Comparison of ENCODE assay signal across 1 cellular context in the genomic region with DNA sequence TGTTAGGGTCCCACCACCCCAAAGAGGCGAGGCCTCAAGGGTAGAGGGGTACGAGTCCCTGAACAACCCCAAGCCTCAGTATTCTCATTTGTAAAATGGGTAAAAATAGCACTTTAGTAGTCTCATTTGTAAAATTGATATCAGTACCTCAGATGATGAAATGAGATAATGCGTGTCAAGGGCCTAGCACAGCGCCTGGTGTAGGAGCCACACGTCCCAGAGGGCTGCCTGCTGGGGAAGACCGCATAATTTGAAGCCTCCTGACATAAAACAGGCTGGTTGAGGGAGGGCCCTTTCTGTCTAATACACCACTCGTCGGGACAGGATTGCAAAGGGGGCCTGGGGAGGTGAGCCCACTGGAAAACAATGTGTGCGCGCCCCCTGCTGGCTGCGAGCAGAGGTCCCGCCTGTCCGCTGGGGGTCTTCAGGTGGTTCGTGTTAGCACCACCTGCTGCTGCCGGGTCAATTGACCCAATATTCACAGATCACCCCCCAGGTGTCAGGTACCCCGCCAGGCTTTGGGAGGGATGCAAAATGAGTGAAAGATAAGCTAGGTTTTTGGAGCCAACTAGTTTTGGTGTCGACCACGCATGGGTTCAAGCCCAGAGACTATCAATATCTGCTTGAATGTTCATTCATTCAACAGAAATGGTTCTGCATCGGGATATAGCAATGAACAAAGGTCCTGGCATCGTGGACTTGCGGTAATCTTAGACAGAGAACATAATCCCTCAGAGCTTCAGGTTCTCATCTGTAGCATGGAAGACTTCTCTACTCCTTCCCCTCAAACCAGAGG.
TF ChIP-seq lines count a peak whose summit lies in the region.

No MANE protein-coding gene starts in this region.

TF ChIP-seq in HepG2, 621 proteins besides CTCF, POLR2A, EP300 and RAD21 (continued from another document and continues in another):
- TF ChIP-seq, protein P1, sequence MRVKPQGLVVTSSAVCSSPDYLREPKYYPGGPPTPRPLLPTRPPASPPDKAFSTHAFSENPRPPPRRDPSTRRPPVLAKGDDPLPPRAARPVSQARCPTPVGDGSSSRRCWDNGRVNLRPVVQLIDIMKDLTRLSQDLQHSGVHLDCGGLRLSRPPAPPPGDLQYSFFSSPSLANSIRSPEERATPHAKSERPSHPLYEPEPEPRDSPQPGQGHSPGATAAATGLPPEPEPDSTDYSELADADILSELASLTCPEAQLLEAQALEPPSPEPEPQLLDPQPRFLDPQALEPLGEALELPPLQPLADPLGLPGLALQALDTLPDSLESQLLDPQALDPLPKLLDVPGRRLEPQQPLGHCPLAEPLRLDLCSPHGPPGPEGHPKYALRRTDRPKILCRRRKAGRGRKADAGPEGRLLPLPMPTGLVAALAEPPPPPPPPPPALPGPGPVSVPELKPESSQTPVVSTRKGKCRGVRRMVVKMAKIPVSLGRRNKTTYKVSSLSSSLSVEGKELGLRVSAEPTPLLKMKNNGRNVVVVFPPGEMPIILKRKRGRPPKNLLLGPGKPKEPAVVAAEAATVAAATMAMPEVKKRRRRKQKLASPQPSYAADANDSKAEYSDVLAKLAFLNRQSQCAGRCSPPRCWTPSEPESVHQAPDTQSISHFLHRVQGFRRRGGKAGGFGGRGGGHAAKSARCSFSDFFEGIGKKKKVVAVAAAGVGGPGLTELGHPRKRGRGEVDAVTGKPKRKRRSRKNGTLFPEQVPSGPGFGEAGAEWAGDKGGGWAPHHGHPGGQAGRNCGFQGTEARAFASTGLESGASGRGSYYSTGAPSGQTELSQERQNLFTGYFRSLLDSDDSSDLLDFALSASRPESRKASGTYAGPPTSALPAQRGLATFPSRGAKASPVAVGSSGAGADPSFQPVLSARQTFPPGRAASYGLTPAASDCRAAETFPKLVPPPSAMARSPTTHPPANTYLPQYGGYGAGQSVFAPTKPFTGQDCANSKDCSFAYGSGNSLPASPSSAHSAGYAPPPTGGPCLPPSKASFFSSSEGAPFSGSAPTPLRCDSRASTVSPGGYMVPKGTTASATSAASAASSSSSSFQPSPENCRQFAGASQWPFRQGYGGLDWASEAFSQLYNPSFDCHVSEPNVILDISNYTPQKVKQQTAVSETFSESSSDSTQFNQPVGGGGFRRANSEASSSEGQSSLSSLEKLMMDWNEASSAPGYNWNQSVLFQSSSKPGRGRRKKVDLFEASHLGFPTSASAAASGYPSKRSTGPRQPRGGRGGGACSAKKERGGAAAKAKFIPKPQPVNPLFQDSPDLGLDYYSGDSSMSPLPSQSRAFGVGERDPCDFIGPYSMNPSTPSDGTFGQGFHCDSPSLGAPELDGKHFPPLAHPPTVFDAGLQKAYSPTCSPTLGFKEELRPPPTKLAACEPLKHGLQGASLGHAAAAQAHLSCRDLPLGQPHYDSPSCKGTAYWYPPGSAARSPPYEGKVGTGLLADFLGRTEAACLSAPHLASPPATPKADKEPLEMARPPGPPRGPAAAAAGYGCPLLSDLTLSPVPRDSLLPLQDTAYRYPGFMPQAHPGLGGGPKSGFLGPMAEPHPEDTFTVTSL (CRISPR knock-in tag; IDR thresholded peaks at IDR 0.05; ENCODE audit: borderline replicate concordance), result no peak
- peak; percentile 49; the same call in 1 of the 2 replicates for TF ChIP-seq TBX2 (CRISPR knock-in tag; IDR thresholded peaks at IDR 0.05; ENCODE audit: borderline replicate concordance)
- peak; percentile 39 for TF ChIP-seq ZFP91 (CRISPR knock-in tag; IDR thresholded peaks at IDR 0.05; ENCODE audit: borderline replicate concordance)
- TF ChIP-seq HOXA5 (CRISPR knock-in tag; IDR thresholded peaks at IDR 0.05), result no peak
- TF ChIP-seq, protein P2, sequence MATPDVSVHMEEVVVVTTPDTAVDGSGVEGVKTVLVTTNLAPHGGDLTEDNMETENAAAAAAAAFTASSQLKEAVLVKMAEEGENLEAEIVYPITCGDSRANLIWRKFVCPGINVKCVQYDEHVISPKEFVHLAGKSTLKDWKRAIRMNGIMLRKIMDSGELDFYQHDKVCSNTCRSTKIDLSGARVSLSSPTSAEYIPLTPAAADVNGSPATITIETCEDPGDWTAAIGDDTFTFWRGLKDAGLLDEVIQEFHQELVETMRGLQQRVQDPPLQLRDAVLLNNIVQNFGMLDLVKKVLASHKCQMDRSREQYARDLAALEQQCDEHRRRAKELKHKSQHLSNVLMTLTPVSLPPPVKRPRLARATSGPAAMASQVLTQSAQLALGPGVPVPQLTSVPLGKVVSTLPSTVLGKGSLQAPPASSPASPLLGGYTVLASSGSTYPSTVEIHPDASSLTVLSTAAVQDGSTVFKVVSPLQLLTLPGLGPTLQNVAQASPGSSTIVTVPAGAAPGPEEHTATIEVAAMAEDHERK (CRISPR knock-in tag; IDR thresholded peaks at IDR 0.05; ENCODE audit: low read depth), result no peak
- no peak for TF ChIP-seq ZNF275 (CRISPR knock-in tag; IDR thresholded peaks at IDR 0.05; ENCODE audit: borderline replicate concordance)
- TF ChIP-seq NR2F6 (IDR thresholded peaks at IDR 0.05), result no peak
- 0 out of 2 replicates have a peak, but pooled peaks have one; percentile 39 for TF ChIP-seq NR2F6 (CRISPR knock-in tag; IDR thresholded peaks at IDR 0.05)
- TF ChIP-seq ZNF687 (CRISPR knock-in tag; IDR thresholded peaks at IDR 0.05), result peak; percentile 43
- no peak for TF ChIP-seq SIN3B (IDR thresholded peaks at IDR 0.05; ENCODE audit: low read length)
- TF ChIP-seq ZNF567 (CRISPR knock-in tag; IDR thresholded peaks at IDR 0.05; ENCODE audit: borderline replicate concordance), result no peak
- 0 out of 2 replicates have a peak, but pooled peaks have one; percentile 21 for TF ChIP-seq SAP130 (CRISPR knock-in tag; IDR thresholded peaks at IDR 0.05; ENCODE audit: low read depth)
- TF ChIP-seq GABPB1 (CRISPR knock-in tag; IDR thresholded peaks at IDR 0.05), result 0 out of 2 replicates have a peak, but pooled peaks have one; percentile 35
- 0 out of 2 replicates have a peak, but pooled peaks have one; percentile 39 for TF ChIP-seq ZNF234 (CRISPR knock-in tag; conservative IDR thresholded peaks at IDR 0.05)
- TF ChIP-seq ZNF143 (CRISPR knock-in tag; IDR thresholded peaks at IDR 0.05), result no peak
- no peak for TF ChIP-seq KLF12 (CRISPR knock-in tag; IDR thresholded peaks at IDR 0.05; ENCODE audit: borderline replicate concordance)
- TF ChIP-seq CBX5 (CRISPR knock-in tag; IDR thresholded peaks at IDR 0.05; ENCODE audit: borderline replicate concordance), result peak; percentile 64; the same call in 1 of the 2 replicates
- no peak for TF ChIP-seq ARID2 (CRISPR knock-in tag; IDR thresholded peaks at IDR 0.05; ENCODE audit: borderline replicate concordance)
- TF ChIP-seq AFF4 (CRISPR knock-in tag; IDR thresholded peaks at IDR 0.05), result no peak
- TF ChIP-seq ETV5 (CRISPR knock-in tag; IDR thresholded peaks at IDR 0.05; ENCODE audit: borderline replicate concordance), result 0 out of 2 replicates have a peak, but pooled peaks have one; percentile 19
- TF ChIP-seq, protein P3, sequence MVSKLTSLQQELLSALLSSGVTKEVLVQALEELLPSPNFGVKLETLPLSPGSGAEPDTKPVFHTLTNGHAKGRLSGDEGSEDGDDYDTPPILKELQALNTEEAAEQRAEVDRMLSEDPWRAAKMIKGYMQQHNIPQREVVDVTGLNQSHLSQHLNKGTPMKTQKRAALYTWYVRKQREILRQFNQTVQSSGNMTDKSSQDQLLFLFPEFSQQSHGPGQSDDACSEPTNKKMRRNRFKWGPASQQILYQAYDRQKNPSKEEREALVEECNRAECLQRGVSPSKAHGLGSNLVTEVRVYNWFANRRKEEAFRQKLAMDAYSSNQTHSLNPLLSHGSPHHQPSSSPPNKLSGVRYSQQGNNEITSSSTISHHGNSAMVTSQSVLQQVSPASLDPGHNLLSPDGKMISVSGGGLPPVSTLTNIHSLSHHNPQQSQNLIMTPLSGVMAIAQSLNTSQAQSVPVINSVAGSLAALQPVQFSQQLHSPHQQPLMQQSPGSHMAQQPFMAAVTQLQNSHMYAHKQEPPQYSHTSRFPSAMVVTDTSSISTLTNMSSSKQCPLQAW (CRISPR knock-in tag; IDR thresholded peaks at IDR 0.05), result peak; percentile 46; the same call in 1 of the 2 replicates
- no peak for TF ChIP-seq ZNF780A (CRISPR knock-in tag; IDR thresholded peaks at IDR 0.05)
- no peak for TF ChIP-seq ZNF792 (CRISPR knock-in tag; IDR thresholded peaks at IDR 0.05)
- no peak for TF ChIP-seq SKI (IDR thresholded peaks at IDR 0.05; ENCODE audit: partially characterized antibody)
- no peak for TF ChIP-seq CREM (IDR thresholded peaks at IDR 0.05)
- no peak for TF ChIP-seq CREM (CRISPR knock-in tag; IDR thresholded peaks at IDR 0.05)
